ENCODE assay signal across 18 cellular contexts in genomic region chr11:130301002-130301401, GRCh38. TPM values are rescaled to one million over a fixed set of nuclear protein-coding genes. Genes with fewer than 3 reads are reported as not detected.
A peak's percentile ranks its signal among the peaks of the same experiment; 100 is the strongest.
DNase-seq lines count a peak whose midpoint lies in the region; ATAC-seq and TF ChIP-seq lines count a peak whose summit lies in the region.
"Had no signal": no experiment of that assay in that cellular context is flagged by ENCODE, and none has a peak within 500 bp of the region (broad histone marks: within the 10 kb centered on the region; RNA-seq: fewer than 3 reads in every experiment).

No MANE protein-coding gene starts in this region.

- ATAC-seq in gastroesophageal sphincter: no peak
- ATAC-seq in activated CD4-positive, alpha-beta T cell treated with anti-CD3 and anti-CD28 coated beads for 36 hours: no peak
- ATAC-seq: heart right ventricle, Panc1 had no signal

- peak overlapping the region; percentile 76 for H3K27ac Mint-ChIP-seq in chondrocyte (ENCODE audit: unreplicated experiment)
- H3K27ac Mint-ChIP-seq in activated CD4-positive, alpha-beta T cell treated with anti-CD3 and anti-CD28 coated beads for 36 hours: no peak overlapping the region

- TF ChIP-seq CTCF in cardiac muscle cell (IDR thresholded peaks at IDR 0.05; ENCODE audit: low read depth, low read length) (no peak), chondrocyte (IDR thresholded peaks at IDR 0.05) (no peak), gastroesophageal sphincter (IDR thresholded peaks at IDR 0.05) (no peak)

- peaks cover 10% of the 10 kb centered on the region for H3K9me3 Mint-ChIP-seq in chondrocyte (ENCODE audit: low read depth)
- peaks cover 6% of the 10 kb centered on the region for H3K9me3 Mint-ChIP-seq in activated CD4-positive, alpha-beta T cell treated with anti-CD3 and anti-CD28 coated beads for 36 hours (ENCODE audit: low read depth)

- no peak for DNase-seq in cardiac muscle cell (ENCODE audit: low read depth in 1 of 2, low spot score in 1 of 2)
- DNase-seq in cardiac septum (ENCODE audit: low spot score): no peak
- DNase-seq in NCI-H524 treated with DMSO at 0.1 percent for 48 hours (lab: John Stamatoyannopoulos, UW): peak; percentile 0
- no peak for DNase-seq in chondrocyte (ENCODE audit: low spot score)
- no peak for DNase-seq in activated CD8-positive, alpha-beta memory T cell treated with anti-CD3 and anti-CD28 coated beads, Interleukin-2, amount 50 U/mL, for 48 hours
- DNase-seq in HPDE6-E6E7 (ENCODE audit: extremely low spot score): no peak
- no peak for DNase-seq in activated CD4-positive, alpha-beta T cell treated with anti-CD3 and anti-CD28 coated beads for 36 hours
- DNase-seq: activated naive CD4-positive, alpha-beta T cell treated with Interleukin-2 at 50 U/mL for 16 hours; CD4-positive, alpha-beta memory T cell; heart right ventricle; Kasumi-1; midbrain; NCI-H1436 treated with DMSO at 0.1 percent for 48 hours; NCI-H446 treated with DMSO at 0.1 percent for 48 hours; stimulated activated CD4-positive, alpha-beta T cell treated with anti-CD3 and anti-CD28 coated beads, Interleukin-2, amount 100 ng/mL, for 48 hours had no signal

- H3K4me1 ChIP-seq in cardiac muscle cell (ENCODE audit: low read depth) (peaks cover 10% of the 10 kb centered on the region), gastroesophageal sphincter (peaks cover 6 to 19% (median 6%) of the 10 kb centered on the region in 3 donors)

- H3K27ac ChIP-seq in cardiac muscle cell (peak overlapping the region; percentile 39), gastroesophageal sphincter (no peak overlapping the region)
- H3K27ac ChIP-seq: esophagus muscularis mucosa, heart right ventricle had no signal

- TF ChIP-seq POLR2A in gastroesophageal sphincter (IDR thresholded peaks at IDR 0.05): no peak

- H3K4me3 ChIP-seq in cardiac muscle cell: no peak overlapping the region
- no peak overlapping the region for H3K4me3 ChIP-seq in gastroesophageal sphincter
- H3K4me3 ChIP-seq: esophagus muscularis mucosa, heart right ventricle had no signal

- peaks cover 10% of the 10 kb centered on the region for H3K4me1 Mint-ChIP-seq in chondrocyte (ENCODE audit: low read depth)
- peaks cover 52% of the 10 kb centered on the region for H3K4me1 Mint-ChIP-seq in activated CD4-positive, alpha-beta T cell treated with anti-CD3 and anti-CD28 coated beads for 36 hours

- H3K36me3 Mint-ChIP-seq in chondrocyte (ENCODE audit: low read depth): peaks cover 13% of the 10 kb centered on the region
- peaks cover 38% of the 10 kb centered on the region for H3K36me3 Mint-ChIP-seq in activated CD4-positive, alpha-beta T cell treated with anti-CD3 and anti-CD28 coated beads for 36 hours (ENCODE audit: low read depth)

- H3K27me3 Mint-ChIP-seq in chondrocyte (ENCODE audit: low read depth): no peaks in the 10 kb centered on the region
- no peaks in the 10 kb centered on the region for H3K27me3 Mint-ChIP-seq in activated CD4-positive, alpha-beta T cell treated with anti-CD3 and anti-CD28 coated beads for 36 hours
- H3K27me3 Mint-ChIP-seq: CD4-positive, alpha-beta memory T cell had no signal

- H3K36me3 ChIP-seq in cardiac muscle cell: no peaks in the 10 kb centered on the region
- H3K36me3 ChIP-seq in gastroesophageal sphincter: peaks cover 0 to 2% of the 10 kb centered on the region in 2 donors

- CTCF ChIA-PET in activated CD4-positive, alpha-beta T cell treated with anti-CD3 and anti-CD28 coated beads for 36 hours (lab: Charles Lee): interaction anchor here (0.7 kb wide), 1 partner anchor 270 kb away, joined by 4 read pairs; no protein-coding TSS in a partner anchor

- H3K9me3 ChIP-seq in cardiac muscle cell (ENCODE audit: low read depth) (no peaks in the 10 kb centered on the region), gastroesophageal sphincter (no peaks in the 10 kb centered on the region)
- H3K9me3 ChIP-seq: esophagus muscularis mucosa had no signal

- H3K4me3 Mint-ChIP-seq in chondrocyte (ENCODE audit: unreplicated experiment): no peak overlapping the region
- no peak overlapping the region for H3K4me3 Mint-ChIP-seq in activated CD4-positive, alpha-beta T cell treated with anti-CD3 and anti-CD28 coated beads for 36 hours
- H3K4me3 Mint-ChIP-seq: CD4-positive, alpha-beta memory T cell had no signal

- no peaks in the 10 kb centered on the region for H3K27me3 ChIP-seq in cardiac muscle cell
- H3K27me3 ChIP-seq in gastroesophageal sphincter: no peaks in the 10 kb centered on the region
- H3K27me3 ChIP-seq: esophagus muscularis mucosa, heart right ventricle had no signal

- 46 to 48% methylated on average over 5 of the region's 5 CpGs for WGBS in gastroesophageal sphincter (ENCODE audit: low coverage in 1 of 2), 2 donors

- intact Hi-C loops in cardiac septum (cut with DNase I): no loop called here
- intact Hi-C loops in activated CD4-positive, alpha-beta T cell treated with anti-CD3 and anti-CD28 coated beads for 36 hours (cut with DNase I, micrococcal nuclease): no loop called here

- no peak for TF ChIP-seq EP300 in gastroesophageal sphincter (IDR thresholded peaks at IDR 0.05)

- POLR2A ChIA-PET in activated CD4-positive, alpha-beta T cell treated with anti-CD3 and anti-CD28 coated beads for 36 hours (lab: Charles Lee): no interaction called here

RNA-seq across cellular contexts. Expression of gene ZBTB44, which starts 13.7 kb away (rescaled TPM):
- total RNA-seq in cardiac muscle cell (23.6 and 36.1 TPM in 2 replicates), cardiac septum (37.0 TPM), chondrocyte (18.4 to 25.3 TPM (median 21.2 TPM) in 3 replicates), gastroesophageal sphincter (10 to 100 TPM; 48.8 to 72.3 (median 60.1) TPM)
- polyA plus RNA-seq in cardiac muscle cell: 7.1 and 12.1 TPM in 2 replicates
- 10 to 100 TPM; 38.2 to 49.4 TPM for total RNA-seq in activated CD4-positive, alpha-beta T cell treated with anti-CD3 and anti-CD28 coated beads for 36 hours
